ENCODE assay signal across 8 cellular contexts in the genomic region with DNA sequence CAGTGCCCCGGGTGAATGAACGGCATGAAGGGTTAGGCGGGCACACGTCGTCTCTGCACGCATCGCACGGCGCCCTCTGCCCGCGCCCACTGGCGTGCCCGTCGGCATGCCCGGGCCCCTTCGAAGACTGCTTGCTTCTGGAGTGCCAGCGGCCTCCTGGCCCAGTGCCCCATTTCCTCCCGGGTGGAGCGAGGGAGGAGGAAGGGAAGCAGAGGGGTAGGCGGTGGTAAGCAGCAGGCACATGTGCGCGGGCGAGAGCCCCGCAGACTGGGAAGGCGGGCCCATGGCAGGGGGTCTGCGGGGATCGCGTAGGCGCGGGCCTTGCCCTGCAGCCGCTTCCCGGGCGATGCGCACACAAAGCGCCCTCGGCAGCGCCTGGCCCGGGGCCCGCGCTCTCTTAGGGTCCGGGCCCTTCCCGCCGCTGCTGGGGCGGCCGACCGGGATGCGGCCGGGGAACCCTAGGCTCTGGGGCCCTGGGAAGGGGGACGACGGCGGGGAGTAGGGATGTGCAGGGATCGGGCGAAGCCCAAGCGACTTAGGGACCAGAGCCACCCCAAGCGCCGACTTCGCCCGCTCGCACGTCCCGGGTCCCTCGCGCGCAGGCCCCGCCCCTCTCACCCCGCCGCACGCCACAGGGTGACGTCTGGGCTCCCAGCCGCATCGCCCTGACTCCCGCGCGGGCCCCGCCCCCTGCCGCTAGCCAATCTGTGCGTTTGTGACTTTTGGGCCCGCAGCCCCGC. TPM values are rescaled to one million over a fixed set of nuclear protein-coding genes. Genes with fewer than 3 reads are reported as not detected.
A peak's percentile ranks its signal among the peaks of the same experiment; 100 is the strongest.
DNase-seq lines count a peak whose midpoint lies in the region; ATAC-seq and TF ChIP-seq lines count a peak whose summit lies in the region.

No MANE protein-coding gene starts in this region.

- H3K4me3 Mint-ChIP-seq in mesothelial cell of epicardium: peak overlapping the region; percentile 54

- TF ChIP-seq EP300 in tibial nerve (IDR thresholded peaks at IDR 0.05): peak in 1 of 2 donors; percentile 91

- POLR2A ChIA-PET in AG04449 (lab: Yijun Ruan, JAX): interaction anchor here (1.0 to 1.5 kb wide), 2 partner anchors 7 to 29 kb away, joined by 4 to 12 read pairs; no protein-coding TSS in a partner anchor

- no peaks in the 10 kb centered on the region for H3K27me3 Mint-ChIP-seq in mesothelial cell of epicardium (ENCODE audit: low read depth)

- peak overlapping the region; percentile 95 to 98 (median 98) for H3K27ac ChIP-seq in tibial nerve

- whole genome bisulfite sequencing in tibial nerve, 2 donors: 0 to 46% methylated on average over 31 to 68 of the region's 79 CpGs

- ATAC-seq in GM18505 (IDR thresholded peaks at IDR 0.05; ENCODE audit: unreplicated experiment): peak; percentile 0
- peak; percentile 3 for ATAC-seq in HG03342 (IDR thresholded peaks at IDR 0.05; ENCODE audit: unreplicated experiment)

- H3K36me3 Mint-ChIP-seq in mesothelial cell of epicardium: peaks cover 2% of the 10 kb centered on the region

- no peaks in the 10 kb centered on the region for H3K27me3 ChIP-seq in tibial nerve

- no peak for DNase-seq in AG04449 (ENCODE audit: low read depth, low spot score)
- peak in 3 of 5 experiments; percentile 34 to 63 (median 55) for DNase-seq in T-helper 2 cell
- peak; percentile 33 for DNase-seq in effector CD4-positive, alpha-beta T cell
- no peak for DNase-seq in mesothelial cell of epicardium (ENCODE audit: low spot score in 2 of 2, unreplicated experiment in 2 of 2)
- DNase-seq in tibial nerve (ENCODE audit: low spot score in 2 of 2): no peak
- DNase-seq in cerebellar nuclear complex (lab: John Stamatoyannopoulos, UW): no peak

- H3K4me1 Mint-ChIP-seq in mesothelial cell of epicardium: peaks cover 30% of the 10 kb centered on the region

- no peaks in the 10 kb centered on the region for H3K9me3 ChIP-seq in tibial nerve

- H3K4me3 ChIP-seq in AG04449 (ENCODE audit: low read depth, low read length) (peak overlapping the region; percentile 52), tibial nerve (peak overlapping the region; percentile 20 to 60 (median 49))

- TF ChIP-seq POLR2A in GM18505 (IDR thresholded peaks at IDR 0.05; ENCODE audit: borderline replicate concordance, extremely low read depth, insufficient read depth, insufficient read length) (peak; percentile 55), tibial nerve (IDR thresholded peaks at IDR 0.05) (peak; percentile 86 to 96)

- no peaks in the 10 kb centered on the region for H3K36me3 ChIP-seq in tibial nerve

- no peaks in the 10 kb centered on the region for H3K9me3 Mint-ChIP-seq in mesothelial cell of epicardium

- TF ChIP-seq CTCF in AG04449 (IDR thresholded peaks at IDR 0.05; ENCODE audit: insufficient read depth, low read length, missing control alignments) (no peak), mesothelial cell of epicardium (IDR thresholded peaks at IDR 0.05; ENCODE audit: unreplicated experiment) (no peak), tibial nerve (IDR thresholded peaks at IDR 0.05) (no peak)

- CTCF ChIA-PET in AG04449 (lab: Yijun Ruan, JAX): no interaction called here

- peak overlapping the region; percentile 81 for H3K27ac Mint-ChIP-seq in mesothelial cell of epicardium

- peaks cover 0 to 35% (median 0%) of the 10 kb centered on the region in 4 donors for H3K4me1 ChIP-seq in tibial nerve

RNA-seq across cellular contexts. Expression of a gene that starts 0.9 kb away (rescaled TPM):
- total RNA-seq in mesothelial cell of epicardium (71.4 to 76.3 TPM (median 71.9 TPM) in 3 replicates), tibial nerve (10 to 100 TPM; 38.0 to 72.6 (median 46.7) TPM)

RNA-seq across cellular contexts. Expression of a gene that starts 3.8 kb away (rescaled TPM):
- total RNA-seq in mesothelial cell of epicardium: 1,336 to 1,412 TPM (median 1,356 TPM) in 3 replicates
- total RNA-seq in tibial nerve: 1,000 to 10,000 TPM in 3 of 4 donors, 100 to 1,000 TPM in 1; 995 to 1,349 (median 1,139) TPM

RNA-seq across cellular contexts. Expression of a gene that starts 19.9 kb away (rescaled TPM):
- total RNA-seq in mesothelial cell of epicardium (2,969 to 3,108 TPM (median 3,066 TPM) in 3 replicates), tibial nerve (1,000 to 10,000 TPM; 4,372 to 6,501 (median 5,244) TPM)

RNA-seq across cellular contexts. Expression of a gene that starts 30.8 kb away (rescaled TPM):
- total RNA-seq in mesothelial cell of epicardium (18.5 to 19.4 TPM (median 18.6 TPM) in 3 replicates), tibial nerve (10 to 100 TPM; 21.4 to 36.0 (median 28.6) TPM)

RNA-seq across cellular contexts. Expression of a gene that starts 33.1 kb away (rescaled TPM):
- total RNA-seq in mesothelial cell of epicardium (36.7 to 40.8 TPM (median 40.3 TPM) in 3 replicates), tibial nerve (100 to 1,000 TPM in 2 of 4 donors, 10 to 100 TPM in 2; 78.9 to 138 (median 97.7) TPM)

Comparison
In these comparisons a context has a peak if more than half of its experiments do, and no peak if none do; other contexts are left out.
1. DNase-seq: peak in T-helper 2 cell (3 of 5) and effector CD4-positive, alpha-beta T cell (single experiment); none in AG04449 (single experiment), mesothelial cell of epicardium (0 of 2), tibial nerve (0 of 2) and cerebellar nuclear complex (0 of 2).